Comparison of ENCODE assay signal across 8 cellular contexts in the genomic region with DNA sequence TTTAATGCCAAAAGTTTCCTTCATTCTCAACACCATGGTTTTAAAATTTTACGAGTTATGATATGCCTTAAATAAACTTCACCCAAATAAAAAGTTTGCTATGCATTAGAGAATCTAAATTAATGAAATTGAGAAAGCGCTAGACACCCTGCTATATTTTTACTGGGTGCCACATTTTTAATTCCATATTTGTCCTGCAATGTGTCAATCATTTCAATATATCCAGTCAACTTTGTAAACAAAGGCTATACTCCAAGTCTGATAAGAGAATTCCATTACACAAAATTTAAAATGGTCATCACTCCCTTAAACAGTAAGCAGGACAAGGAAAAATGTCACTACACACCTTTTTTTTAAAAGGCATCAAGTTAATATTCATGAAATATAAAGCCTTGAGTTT. TPM values are rescaled to one million over a fixed set of nuclear protein-coding genes. Genes with fewer than 3 reads are reported as not detected.
DNase-seq lines count a peak whose midpoint lies in the region; ATAC-seq, FAIRE-seq and TF ChIP-seq lines count a peak whose summit lies in the region.

No MANE protein-coding gene starts in this region.

- POLR2A ChIA-PET in A549 (lab: Yijun Ruan, JAX) = interaction anchor here (1.2 kb wide), 1 partner anchor 242 kb away, joined by 3 read pairs; the partner anchor contains the start of gene PAWR

- ATAC-seq in A549 = no peak
- ATAC-seq in HG02870 (IDR thresholded peaks at IDR 0.05; ENCODE audit: unreplicated experiment) = no peak
- ATAC-seq in GM21367 (IDR thresholded peaks at IDR 0.05; ENCODE audit: unreplicated experiment) = no peak

- H3K9me3 ChIP-seq in A549 (no peaks in the 10 kb centered on the region), HUES48 (ENCODE audit: control insufficient read depth, insufficient read depth, low read length) (no peaks in the 10 kb centered on the region), mucosa of stomach (ENCODE audit: control insufficient read depth, low read length) (no peaks in the 10 kb centered on the region)

- CTCF ChIA-PET in A549 (lab: Yijun Ruan, JAX) = no interaction called here

- H3K36me3 ChIP-seq in HUES48 (ENCODE audit: control insufficient read depth, insufficient read depth, low read length) (no peaks in the 10 kb centered on the region), bronchial epithelial cell (ENCODE audit: control insufficient read depth, insufficient read depth, low read length) (no peaks in the 10 kb centered on the region), mucosa of stomach (ENCODE audit: control insufficient read depth, insufficient read depth, low read length) (no peaks in the 10 kb centered on the region)

- no peak for TF ChIP-seq CTCF in A549 (IDR thresholded peaks at IDR 0.05)
- no peak for TF ChIP-seq CTCF in bronchial epithelial cell (IDR thresholded peaks at IDR 0.05; ENCODE audit: insufficient read depth, low read length, severe bottlenecking)
- TF ChIP-seq CTCF in GM13976 (IDR thresholded peaks at IDR 0.05; ENCODE audit: borderline replicate concordance, control extremely low read depth, extremely low read depth, insufficient read depth, missing control alignments) = no peak

- peak overlapping the region; percentile 66 for H3K4me3 ChIP-seq in A549
- H3K4me3 ChIP-seq in HUES48 (ENCODE audit: low read depth, low read length) = peak overlapping the region; percentile 100
- peak overlapping the region; percentile 86 for H3K4me3 ChIP-seq in bronchial epithelial cell (ENCODE audit: low read depth, low read length)
- peak overlapping the region; percentile 87 for H3K4me3 ChIP-seq in mucosa of stomach (ENCODE audit: low read length)

- no peak for TF ChIP-seq EP300 in A549 (IDR thresholded peaks at IDR 0.05)

- FAIRE-seq in A549 (lab: Jason Lieb, UNC) (no peak), bronchial epithelial cell (lab: Jason Lieb, UNC) (no peak)

- H3K9ac ChIP-seq in HUES48 (ENCODE audit: low read depth, low read length) (peak overlapping the region; percentile 99), mucosa of stomach (ENCODE audit: low read length) (peak overlapping the region; percentile 100)

- H3K4me1 ChIP-seq in A549 = peaks cover 28% of the 10 kb centered on the region
- peaks cover 31% of the 10 kb centered on the region for H3K4me1 ChIP-seq in HUES48 (ENCODE audit: control insufficient read depth, insufficient read depth, low read length)
- no peaks in the 10 kb centered on the region for H3K4me1 ChIP-seq in mucosa of stomach (ENCODE audit: control insufficient read depth, insufficient read depth, low read length)

- H3K27me3 ChIP-seq in HUES48 (ENCODE audit: control insufficient read depth, insufficient read depth, low read length) = no peaks in the 10 kb centered on the region
- H3K27me3 ChIP-seq in bronchial epithelial cell (ENCODE audit: control insufficient read depth, insufficient read depth, low read length) = no peaks in the 10 kb centered on the region
- no peaks in the 10 kb centered on the region for H3K27me3 ChIP-seq in mucosa of stomach (ENCODE audit: control insufficient read depth, insufficient read depth, low read length)

- H3K27ac ChIP-seq in A549 (peak overlapping the region; percentile 87 to 99; a peak in 4 of 6 replicates), HUES48 (ENCODE audit: low read depth, low read length) (no peak overlapping the region)

- TF ChIP-seq RAD21 in A549 (conservative IDR thresholded peaks at IDR 0.05 in 1 of 2, IDR thresholded peaks at IDR 0.05 in 1 of 2) = no peak

- peak overlapping the region; percentile 91 for H3K4me2 ChIP-seq in A549

- 70% methylated on average over 2 of the region's 2 CpGs for WGBS in A549 (ENCODE audit: missing lambda C conversion rate)

- in situ Hi-C loops in GM13976 (cut with MboI; ENCODE audit: low sequenced_read_pairs, unreplicated experiment) = no loop called here

- TF ChIP-seq POLR2A in A549 (IDR thresholded peaks at IDR 0.05; ENCODE audit: low read length) = no peak

- DNase-seq in A549 (ENCODE audit: low read depth in 1 of 2, low spot score in 1 of 2) (no peak), bronchial epithelial cell (ENCODE audit: low read depth) (no peak), GM13976 (ENCODE audit: low spot score) (no peak), DMS79 (lab: John Stamatoyannopoulos, UW) (no peak)

TF ChIP-seq in A549, 52 proteins besides CTCF, POLR2A, EP300 and RAD21:
- TF ChIP-seq HOXB13 (CRISPR knock-in tag; IDR thresholded peaks at IDR 0.05; ENCODE audit: low read depth) (no peak), GATA3 (IDR thresholded peaks at IDR 0.05; ENCODE audit: borderline replicate concordance) (no peak), FOSL2 (IDR thresholded peaks at IDR 0.05) (no peak), FOSL2 (CRISPR knock-in tag; IDR thresholded peaks at IDR 0.05) (no peak), REST (IDR thresholded peaks at IDR 0.05) (no peak), MAFK (IDR thresholded peaks at IDR 0.05; ENCODE audit: partially characterized antibody) (no peak), PHF8 (IDR thresholded peaks at IDR 0.05; ENCODE audit: borderline replicate concordance, low read depth) (no peak), NPAS2 (CRISPR knock-in tag; IDR thresholded peaks at IDR 0.05; ENCODE audit: borderline replicate concordance) (no peak), CBX2 (IDR thresholded peaks at IDR 0.05; ENCODE audit: borderline replicate concordance, low read depth) (no peak), TP53 (CRISPR knock-in tag; IDR thresholded peaks at IDR 0.05) (no peak), HEYL (CRISPR knock-in tag; IDR thresholded peaks at IDR 0.05) (no peak), KDM5A (IDR thresholded peaks at IDR 0.05) (no peak), KDM1A (IDR thresholded peaks at IDR 0.05; ENCODE audit: low read depth) (no peak), ZC3H11A (IDR thresholded peaks at IDR 0.05) (no peak), RFX5 (IDR thresholded peaks at IDR 0.05) (no peak), RARB (CRISPR knock-in tag; IDR thresholded peaks at IDR 0.05) (no peak), NR3C1 (IDR thresholded peaks at IDR 0.05) (no peak), JUNB (IDR thresholded peaks at IDR 0.05) (no peak)
- TF ChIP-seq, protein P1, sequence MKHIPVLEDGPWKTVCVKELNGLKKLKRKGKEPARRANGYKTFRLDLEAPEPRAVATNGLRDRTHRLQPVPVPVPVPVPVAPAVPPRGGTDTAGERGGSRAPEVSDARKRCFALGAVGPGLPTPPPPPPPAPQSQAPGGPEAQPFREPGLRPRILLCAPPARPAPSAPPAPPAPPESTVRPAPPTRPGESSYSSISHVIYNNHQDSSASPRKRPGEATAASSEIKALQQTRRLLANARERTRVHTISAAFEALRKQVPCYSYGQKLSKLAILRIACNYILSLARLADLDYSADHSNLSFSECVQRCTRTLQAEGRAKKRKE (CRISPR knock-in tag; IDR thresholded peaks at IDR 0.05; ENCODE audit: low read depth) = no peak
- TF ChIP-seq, protein P2, sequence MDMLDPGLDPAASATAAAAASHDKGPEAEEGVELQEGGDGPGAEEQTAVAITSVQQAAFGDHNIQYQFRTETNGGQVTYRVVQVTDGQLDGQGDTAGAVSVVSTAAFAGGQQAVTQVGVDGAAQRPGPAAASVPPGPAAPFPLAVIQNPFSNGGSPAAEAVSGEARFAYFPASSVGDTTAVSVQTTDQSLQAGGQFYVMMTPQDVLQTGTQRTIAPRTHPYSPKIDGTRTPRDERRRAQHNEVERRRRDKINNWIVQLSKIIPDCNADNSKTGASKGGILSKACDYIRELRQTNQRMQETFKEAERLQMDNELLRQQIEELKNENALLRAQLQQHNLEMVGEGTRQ (IDR thresholded peaks at IDR 0.05) = no peak

RNA-seq across cellular contexts. Expression of gene PPP1R12A, which starts 1.9 kb away (rescaled TPM):
- polyA plus RNA-seq in A549 (2011; rRNA removed) (48.5 and 74.8 TPM in 2 replicates), A549 (2017; fragmentation: RNase III; extraction: RNeasy Plus Mini Kit Qiagen cat#74134 plus additional on column Dnase treatment) (28.0 to 32.0 TPM (median 29.4 TPM) in 3 replicates)
- 10.9 TPM in 2 replicates for polyA plus RNA-seq in A549 (2012; cell fraction: cytosol; rRNA removed)
- polyA plus RNA-seq in A549 (2012; cell fraction: nucleus; rRNA removed) = 14.0 and 15.0 TPM in 2 replicates
- 80.9 and 86.0 TPM in 2 replicates for polyA minus RNA-seq in A549 (2011; rRNA and poly(A)+ RNA removed)
- total RNA-seq in bronchial epithelial cell = 56.9 and 86.9 TPM in 2 replicates
